9 cellular contexts compared by ENCODE assay signal in genomic region chr17:75498726-75499213, GRCh38. TPM values are rescaled to one million over a fixed set of nuclear protein-coding genes. Genes with fewer than 3 reads are reported as not detected.
A peak's percentile ranks its signal among the peaks of the same experiment; 100 is the strongest.
DNase-seq lines count a peak whose midpoint lies in the region; ATAC-seq and TF ChIP-seq lines count a peak whose summit lies in the region.
"Had no signal": no experiment of that assay in that cellular context is flagged by ENCODE, and none has a peak within 500 bp of the region (broad histone marks: within the 10 kb centered on the region; RNA-seq: fewer than 3 reads in every experiment).

No MANE protein-coding gene starts in this region.

- peaks cover 1% of the 10 kb centered on the region for H3K36me3 Mint-ChIP-seq in progenitor cell of endocrine pancreas (ENCODE audit: insufficient read depth)
- no peaks in the 10 kb centered on the region for H3K36me3 Mint-ChIP-seq in activated T-cell treated with anti-CD3 and anti-CD28 coated beads, Interleukin-2, amount 50 U/mL, for 72 hours (ENCODE audit: insufficient read depth in 2 of 2)

- no peaks in the 10 kb centered on the region for H3K27me3 Mint-ChIP-seq in progenitor cell of endocrine pancreas
- no peaks in the 10 kb centered on the region for H3K27me3 Mint-ChIP-seq in activated T-cell treated with anti-CD3 and anti-CD28 coated beads, Interleukin-2, amount 50 U/mL, for 72 hours (ENCODE audit: low read depth)
- H3K27me3 Mint-ChIP-seq: IgD-negative memory B cell, naive B cell had no signal

- no peak overlapping the region for H3K4me3 ChIP-seq in dorsolateral prefrontal cortex

- intact Hi-C loops in dorsolateral prefrontal cortex (cut with DNase I), result no loop called here

- H3K4me1 Mint-ChIP-seq in progenitor cell of endocrine pancreas (ENCODE audit: low read depth), result no peaks in the 10 kb centered on the region
- H3K4me1 Mint-ChIP-seq in activated T-cell treated with anti-CD3 and anti-CD28 coated beads, Interleukin-2, amount 50 U/mL, for 72 hours (ENCODE audit: low read depth), result no peaks in the 10 kb centered on the region
- H3K4me1 Mint-ChIP-seq: IgD-negative memory B cell, naive B cell had no signal

- peak overlapping the region; percentile 67 for H3K27ac Mint-ChIP-seq in progenitor cell of endocrine pancreas
- no peak overlapping the region for H3K27ac Mint-ChIP-seq in activated T-cell treated with anti-CD3 and anti-CD28 coated beads, Interleukin-2, amount 50 U/mL, for 72 hours
- H3K27ac Mint-ChIP-seq: IgD-negative memory B cell, naive B cell had no signal

- H3K27me3 ChIP-seq in dorsolateral prefrontal cortex, result no peaks in the 10 kb centered on the region

- ATAC-seq in activated T-cell treated with anti-CD3 and anti-CD28 coated beads, Interleukin-2, amount 50 U/mL, for 72 hours (replicated peaks in 1 of 2), result no peak

- TF ChIP-seq CTCF in dorsolateral prefrontal cortex (IDR thresholded peaks at IDR 0.05 in 54 of 56, conservative IDR thresholded peaks at IDR 0.05 in 2 of 56; ENCODE audit: low read depth in 1 of 56, partially characterized antibody in 56 of 56) (no peak), progenitor cell of endocrine pancreas (IDR thresholded peaks at IDR 0.05; ENCODE audit: unreplicated experiment) (no peak)

- DNase-seq in Kasumi-1 (lab: John Stamatoyannopoulos, UW) (peak; percentile 97), dorsolateral prefrontal cortex (no peak), progenitor cell of endocrine pancreas (ENCODE audit: low spot score, unreplicated experiment) (no peak), inferior parietal cortex (ENCODE audit: extremely low spot score) (no peak)
- DNase-seq in activated T-cell treated with anti-CD3 and anti-CD28 coated beads, Interleukin-2, amount 50 U/mL, for 72 hours, result no peak
- DNase-seq in stimulated activated CD4-positive, alpha-beta T cell treated with anti-CD3 and anti-CD28 coated beads, Interleukin-2, amount 100 ng/mL, for 48 hours, result no peak
- DNase-seq: activated effector memory CD4-positive, alpha-beta T cell treated with anti-CD3 and anti-CD28 coated beads, Interleukin-2, amount 50 U/mL, for 16 hours; naive B cell had no signal

- H3K9me3 Mint-ChIP-seq in progenitor cell of endocrine pancreas (ENCODE audit: low read depth), result no peaks in the 10 kb centered on the region
- H3K9me3 Mint-ChIP-seq in activated T-cell treated with anti-CD3 and anti-CD28 coated beads, Interleukin-2, amount 50 U/mL, for 72 hours, result no peaks in the 10 kb centered on the region
- H3K9me3 Mint-ChIP-seq: IgD-negative memory B cell, naive B cell had no signal

- peak overlapping the region in 53 of 59 donors; percentile 6 to 99 (median 85) for H3K27ac ChIP-seq in dorsolateral prefrontal cortex

- no peak overlapping the region for H3K4me3 Mint-ChIP-seq in progenitor cell of endocrine pancreas (ENCODE audit: low read depth)
- no peak overlapping the region for H3K4me3 Mint-ChIP-seq in activated T-cell treated with anti-CD3 and anti-CD28 coated beads, Interleukin-2, amount 50 U/mL, for 72 hours
- H3K4me3 Mint-ChIP-seq: IgD-negative memory B cell had no signal

RNA-seq across cellular contexts. Expression of gene CASKIN2, which starts 16.6 kb away (rescaled TPM):
- total RNA-seq in dorsolateral prefrontal cortex (10 to 100 TPM; 23.3 to 80.3 (median 41.6) TPM), progenitor cell of endocrine pancreas (47.6 and 50.6 TPM in 2 replicates)
- 1 to 10 TPM; 4.1 to 6.6 TPM for total RNA-seq in activated T-cell treated with anti-CD3 and anti-CD28 coated beads, Interleukin-2, amount 50 U/mL, for 72 hours

RNA-seq across cellular contexts. Expression of gene TSEN54, which starts 17.6 kb away (rescaled TPM):
- total RNA-seq in dorsolateral prefrontal cortex (10 to 100 TPM; 14.4 to 45.4 (median 27.2) TPM), progenitor cell of endocrine pancreas (56.0 and 56.4 TPM in 2 replicates)
- 10 to 100 TPM; 34.8 to 49.5 TPM for total RNA-seq in activated T-cell treated with anti-CD3 and anti-CD28 coated beads, Interleukin-2, amount 50 U/mL, for 72 hours

RNA-seq across cellular contexts. Expression of gene LLGL2, which starts 26.7 kb away (rescaled TPM):
- total RNA-seq in dorsolateral prefrontal cortex, result 10 to 100 TPM in 65 of 120 experiments, 1 to 10 TPM in 55; 3.2 to 31.5 (median 10.6) TPM
- 232 and 235 TPM in 2 replicates for total RNA-seq in progenitor cell of endocrine pancreas
- 10 to 100 TPM; 12.5 to 17.4 TPM for total RNA-seq in activated T-cell treated with anti-CD3 and anti-CD28 coated beads, Interleukin-2, amount 50 U/mL, for 72 hours

RNA-seq across cellular contexts. Expression of gene TMEM94, which starts 42.3 kb away (rescaled TPM):
- total RNA-seq in dorsolateral prefrontal cortex, result 100 to 1,000 TPM in 117 of 120 experiments, 10 to 100 TPM in 3; 78.0 to 220 (median 129) TPM
- total RNA-seq in progenitor cell of endocrine pancreas, result 168 and 197 TPM in 2 replicates
- 10 to 100 TPM; 70.7 to 76.4 TPM for total RNA-seq in activated T-cell treated with anti-CD3 and anti-CD28 coated beads, Interleukin-2, amount 50 U/mL, for 72 hours

Comparison
In these comparisons a context has a peak if more than half of its experiments do, and no peak if none do; other contexts are left out.
1. DNase-seq: peak in Kasumi-1 (2 of 2); none in dorsolateral prefrontal cortex (0 of 10), progenitor cell of endocrine pancreas (single experiment), activated T-cell treated with anti-CD3 and anti-CD28 coated beads, Interleukin-2, amount 50 U/mL, for 72 hours (0 of 2), inferior parietal cortex (single experiment) and stimulated activated CD4-positive, alpha-beta T cell treated with anti-CD3 and anti-CD28 coated beads, Interleukin-2, amount 100 ng/mL, for 48 hours (0 of 2).